29 cellular contexts compared by ENCODE assay signal in the genomic region with DNA sequence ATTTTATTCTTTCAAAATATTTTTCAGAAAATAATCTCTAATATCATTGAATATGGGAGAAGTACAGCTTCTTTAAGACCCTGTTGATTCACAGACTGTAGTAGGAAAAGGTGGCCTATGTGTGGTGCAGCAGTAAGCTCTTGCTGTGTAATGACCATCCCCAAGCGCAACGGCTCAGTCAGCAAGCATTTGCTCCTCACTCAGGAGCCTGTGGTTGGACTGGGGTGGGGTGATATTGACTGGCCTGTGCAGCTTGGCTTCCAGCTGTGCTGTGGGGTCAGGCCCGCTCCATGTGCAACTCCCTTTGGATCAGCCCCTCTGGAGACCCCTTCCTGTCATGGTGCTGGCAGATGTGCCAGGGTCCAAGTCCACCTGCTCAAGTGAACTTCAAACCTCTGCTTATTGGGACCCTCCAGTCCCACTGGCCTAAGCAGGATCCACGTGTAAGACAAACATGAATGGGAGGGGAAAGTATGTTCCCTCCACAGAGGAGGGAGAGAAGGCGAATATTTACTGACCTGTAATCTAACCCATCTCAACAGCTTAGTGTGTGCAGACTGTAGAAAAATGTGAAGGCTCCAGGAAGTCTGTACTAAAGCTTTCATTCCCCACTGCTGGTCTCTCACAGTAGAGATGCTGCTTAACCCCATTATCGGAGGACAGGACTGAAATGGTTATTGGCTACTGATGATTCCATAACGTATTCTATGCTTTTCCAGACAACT.
"Had no signal": no experiment of that assay in that cellular context is flagged by ENCODE, and none has a peak within 500 bp of the region (broad histone marks: within the 10 kb centered on the region; RNA-seq: fewer than 3 reads in every experiment).

No MANE protein-coding gene starts in this region.

- H3K79me2 ChIP-seq: hepatocyte had no signal

- FAIRE-seq: pancreas, small intestine, urothelium cell line had no signal

- H3K9me3 ChIP-seq: heart right ventricle, left ventricle myocardium inferior, mucosa of descending colon, neutrophil, pancreas, prostate gland, sigmoid colon, spleen, suprapubic skin, tibial nerve, upper lobe of left lung had no signal

- H3K27ac Mint-ChIP-seq: memory B cell; natural killer cell treated with Interleukin-12 subunit alpha and Interleukin-12 subunit beta and Interleukin-15 and Interleukin-18, amount 100 ng/mL, for 72 hours; stimulated activated memory B cell treated with anti-CD40 and anti-IgM and Interleukin-4, amounts not matched to agents 10 μg/mL and 1 μg/mL and 100 μg/mL, for 72 hours had no signal

- H3K36me3 ChIP-seq: heart right ventricle, left ventricle myocardium inferior, neutrophil, pancreas, prostate gland, sigmoid colon, spleen, stomach, suprapubic skin, tibial nerve, upper lobe of left lung had no signal

- H3K4me3 ChIP-seq: heart right ventricle, hepatocyte, left ventricle myocardium inferior, lung, mucosa of descending colon, pancreas, prostate gland, sigmoid colon, spleen, stomach, suprapubic skin, tibial nerve, upper lobe of left lung had no signal

- H3K4me2 ChIP-seq: hepatocyte had no signal

- H2AFZ ChIP-seq: hepatocyte had no signal

- DNase-seq: heart right ventricle; islet precursor cell; left ventricle myocardium inferior; midbrain; mucosa of descending colon; naive thymus-derived CD4-positive, alpha-beta T cell; occipital lobe; pancreas; retina; right cardiac atrium; sigmoid colon; small intestine; spleen; stimulated activated CD4-positive, alpha-beta T cell treated with anti-CD3 and anti-CD28 coated beads, Interleukin-4, amount 100 ng/mL, for 4 hours; stimulated activated CD8-positive, alpha-beta memory T cell treated with anti-CD3 and anti-CD28 coated beads, Interleukin-4, amount 100 ng/mL, for 48 hours; stimulated activated naive CD8-positive, alpha-beta T cell treated with anti-CD3 and anti-CD28 coated beads, Interleukin-15, Interleukin-2, amounts not matched to agents 100 U/mL and 50 U/mL, for 24 hours; stomach; upper lobe of left lung had no signal

- H3K4me1 Mint-ChIP-seq: stimulated activated memory B cell treated with anti-CD40 and anti-IgM and Interleukin-4, amounts not matched to agents 10 μg/mL and 1 μg/mL and 100 μg/mL, for 72 hours had no signal

- H3K36me3 Mint-ChIP-seq: memory B cell; natural killer cell treated with Interleukin-12 subunit alpha and Interleukin-12 subunit beta and Interleukin-15 and Interleukin-18, amount 100 ng/mL, for 72 hours; stimulated activated memory B cell treated with anti-CD40 and anti-IgM and Interleukin-4, amounts not matched to agents 10 μg/mL and 1 μg/mL and 100 μg/mL, for 72 hours had no signal

- H3K4me1 ChIP-seq: heart right ventricle, left ventricle myocardium inferior, pancreas, prostate gland, spleen, stomach, suprapubic skin had no signal

- H3K27ac ChIP-seq: heart right ventricle, hepatocyte, left ventricle myocardium inferior, neutrophil, pancreas, prostate gland, sigmoid colon, spleen, stomach, suprapubic skin, tibial nerve, upper lobe of left lung had no signal

- H3K4me3 Mint-ChIP-seq: memory B cell; naive thymus-derived CD4-positive, alpha-beta T cell; natural killer cell treated with Interleukin-12 subunit alpha and Interleukin-12 subunit beta and Interleukin-15 and Interleukin-18, amount 100 ng/mL, for 72 hours; neural crest cell; stimulated activated memory B cell treated with anti-CD40 and anti-IgM and Interleukin-4, amounts not matched to agents 10 μg/mL and 1 μg/mL and 100 μg/mL, for 72 hours had no signal

- ATAC-seq: heart right ventricle; mucosa of descending colon; naive thymus-derived CD4-positive, alpha-beta T cell; pancreas; right cardiac atrium; stimulated activated memory B cell treated with anti-CD40 and anti-IgM and Interleukin-4, amounts not matched to agents 10 μg/mL and 1 μg/mL and 100 μg/mL, for 72 hours; stimulated activated naive CD8-positive, alpha-beta T cell treated with anti-CD3 and anti-CD28 coated beads, Interleukin-15, Interleukin-2, amounts not matched to agents 100 U/mL and 50 U/mL, for 24 hours had no signal

- H3K27me3 ChIP-seq: pancreas, tibial nerve had no signal

- H3K9me3 Mint-ChIP-seq: memory B cell; naive thymus-derived CD4-positive, alpha-beta T cell; natural killer cell treated with Interleukin-12 subunit alpha and Interleukin-12 subunit beta and Interleukin-15 and Interleukin-18, amount 100 ng/mL, for 72 hours; stimulated activated memory B cell treated with anti-CD40 and anti-IgM and Interleukin-4, amounts not matched to agents 10 μg/mL and 1 μg/mL and 100 μg/mL, for 72 hours had no signal
